8 cellular contexts compared by ENCODE assay signal in the genomic region with DNA sequence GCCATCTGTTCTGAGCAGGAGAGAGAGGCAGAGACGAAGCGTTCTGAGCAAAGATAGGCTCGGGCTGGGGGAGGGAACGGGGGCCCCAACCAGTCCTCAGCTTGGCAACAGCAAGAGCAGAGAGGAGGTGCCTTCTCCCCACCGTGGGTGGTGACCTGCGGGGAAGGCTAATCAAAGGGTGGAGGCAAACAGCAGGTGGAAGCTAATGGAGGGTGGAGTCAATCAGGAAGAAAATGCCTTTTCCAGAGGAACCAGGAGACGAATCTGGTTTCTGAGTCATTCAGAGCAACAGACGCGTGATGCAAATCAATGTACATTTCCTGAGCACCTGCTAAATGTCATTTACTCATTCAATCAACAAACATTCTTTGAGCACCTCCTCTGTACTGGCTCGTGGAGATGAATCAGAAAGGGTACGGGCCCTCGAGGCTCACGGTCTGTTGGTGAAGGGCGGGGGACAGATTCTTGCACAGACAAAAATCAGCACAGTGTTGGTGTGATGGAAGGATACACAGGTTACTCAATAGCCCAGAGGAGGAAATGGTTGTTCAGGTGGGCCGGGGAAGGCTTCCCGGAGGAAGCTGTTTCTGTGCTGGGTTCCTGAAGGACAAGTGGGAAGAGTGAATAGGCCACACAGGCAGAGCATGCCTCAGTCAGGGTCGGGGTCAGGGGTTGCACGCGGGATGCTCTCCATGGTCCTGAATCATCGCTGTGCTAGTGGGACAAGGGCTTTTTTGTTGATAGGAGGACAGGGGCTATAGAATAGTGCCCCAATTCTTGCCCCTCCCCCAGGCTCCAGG. TPM values are rescaled to one million over a fixed set of nuclear protein-coding genes. Genes with fewer than 3 reads are reported as not detected.
DNase-seq lines count a peak whose midpoint lies in the region; ATAC-seq, FAIRE-seq and TF ChIP-seq lines count a peak whose summit lies in the region.

No MANE protein-coding gene starts in this region.

- no peak overlapping the region for H3K4me3 Mint-ChIP-seq in activated CD8-positive, alpha-beta T cell treated with anti-CD3 and anti-CD28 coated beads for 36 hours

- peak; percentile 58 for ATAC-seq in activated CD8-positive, alpha-beta T cell treated with anti-CD3 and anti-CD28 coated beads for 36 hours
- no peak for ATAC-seq in HG03025 (IDR thresholded peaks at IDR 0.05; ENCODE audit: low FRiP score, unreplicated experiment)
- no peak for ATAC-seq in HG02678 (IDR thresholded peaks at IDR 0.05; ENCODE audit: unreplicated experiment)
- ATAC-seq in GM19455 (IDR thresholded peaks at IDR 0.05; ENCODE audit: unreplicated experiment), result no peak

- H3K4me1 Mint-ChIP-seq in activated CD8-positive, alpha-beta T cell treated with anti-CD3 and anti-CD28 coated beads for 36 hours (ENCODE audit: low read depth), result peaks cover 13% of the 10 kb centered on the region

- no peak overlapping the region for H3K9ac ChIP-seq in BLaER1 treated with 17β-estradiol and CSF1 and Interleukin-3, amounts not matched to agents 10 nM and 100 nM

- DNase-seq in HPDE6-E6E7 (ENCODE audit: extremely low spot score), result peak; percentile 48
- peak; percentile 37 for DNase-seq in activated CD8-positive, alpha-beta T cell treated with anti-CD3 and anti-CD28 coated beads for 36 hours
- DNase-seq in kidney epithelial cell (ENCODE audit: low read depth), result peak; percentile 88
- no peak for DNase-seq in GM12892 (ENCODE audit: insufficient read length)

- H3K36me3 Mint-ChIP-seq in activated CD8-positive, alpha-beta T cell treated with anti-CD3 and anti-CD28 coated beads for 36 hours (ENCODE audit: low read depth), result no peaks in the 10 kb centered on the region

- H3K9me3 Mint-ChIP-seq in activated CD8-positive, alpha-beta T cell treated with anti-CD3 and anti-CD28 coated beads for 36 hours, result no peaks in the 10 kb centered on the region

- peaks cover 0 to 12% (median 0%) of the 10 kb centered on the region in 11 experiments; a peak in 2 of 22 replicates for H3K27me3 ChIP-seq in BLaER1 treated with 17β-estradiol and CSF1 and Interleukin-3, amounts not matched to agents 10 nM and 100 nM
- no peaks in the 10 kb centered on the region for H3K27me3 ChIP-seq in kidney epithelial cell (ENCODE audit: control insufficient read depth, insufficient read depth, low read length)

- TF ChIP-seq CTCF in activated CD8-positive, alpha-beta T cell treated with anti-CD3 and anti-CD28 coated beads for 36 hours (IDR thresholded peaks at IDR 0.05), result no peak
- no peak for TF ChIP-seq CTCF in kidney epithelial cell (IDR thresholded peaks at IDR 0.05; ENCODE audit: insufficient read depth, low read length, poor library complexity, severe bottlenecking)

- no peaks in the 10 kb centered on the region for H3K9me3 ChIP-seq in BLaER1 treated with 17β-estradiol and CSF1 and Interleukin-3, amounts not matched to agents 10 nM and 100 nM (replicated peaks in 1 of 11)

- POLR2A ChIA-PET in activated CD8-positive, alpha-beta T cell treated with anti-CD3 and anti-CD28 coated beads for 36 hours (lab: Charles Lee), result interaction anchor here (0.6 to 1.6 kb wide), 4 partner anchors 8 to 320 kb away, joined by 3 to 4 read pairs (median 4); no protein-coding TSS in a partner anchor

- H3K4me1 ChIP-seq in BLaER1 treated with 17β-estradiol and CSF1 and Interleukin-3, amounts not matched to agents 10 nM and 100 nM, result peaks cover 39 to 59% (median 55%) of the 10 kb centered on the region in 10 experiments

- no peak for FAIRE-seq in GM12892 (lab: Jason Lieb, UNC)

- no peaks in the 10 kb centered on the region for H3K27me3 Mint-ChIP-seq in activated CD8-positive, alpha-beta T cell treated with anti-CD3 and anti-CD28 coated beads for 36 hours

- no peaks in the 10 kb centered on the region for H3K36me3 ChIP-seq in BLaER1 treated with 17β-estradiol and CSF1 and Interleukin-3, amounts not matched to agents 10 nM and 100 nM
- no peaks in the 10 kb centered on the region for H3K36me3 ChIP-seq in kidney epithelial cell (ENCODE audit: control insufficient read depth, insufficient read depth, low read length)

- H3K4me3 ChIP-seq in BLaER1 treated with 17β-estradiol and CSF1 and Interleukin-3, amounts not matched to agents 10 nM and 100 nM, result no peak overlapping the region
- H3K4me3 ChIP-seq in kidney epithelial cell (ENCODE audit: low read depth, low read length), result no peak overlapping the region

- H3K27ac Mint-ChIP-seq in activated CD8-positive, alpha-beta T cell treated with anti-CD3 and anti-CD28 coated beads for 36 hours, result no peak overlapping the region

- H4K20me1 ChIP-seq in BLaER1 treated with 17β-estradiol and CSF1 and Interleukin-3, amounts not matched to agents 10 nM and 100 nM, result peaks cover 0 to 23% (median 8%) of the 10 kb centered on the region in 11 experiments; a peak in 13 of 22 replicates

- no peak overlapping the region for H3K27ac ChIP-seq in BLaER1 treated with 17β-estradiol and CSF1 and Interleukin-3, amounts not matched to agents 10 nM and 100 nM

- intact Hi-C loops in activated CD8-positive, alpha-beta T cell treated with anti-CD3 and anti-CD28 coated beads for 36 hours (cut with micrococcal nuclease), result no loop called here

- CTCF ChIA-PET in activated CD8-positive, alpha-beta T cell treated with anti-CD3 and anti-CD28 coated beads for 36 hours (lab: Charles Lee), result interaction anchor here (1.3 kb wide), 1 partner anchor 17 kb away, joined by 3 read pairs; no protein-coding TSS in a partner anchor

- TF ChIP-seq POLR2A in GM12892 (IDR thresholded peaks at IDR 0.05; ENCODE audit: low read depth, low read length), result no peak

- H3K4me2 ChIP-seq in BLaER1 treated with 17β-estradiol and CSF1 and Interleukin-3, amounts not matched to agents 10 nM and 100 nM, result peak overlapping the region; percentile 30 to 74 (median 47); a peak in 20 of 22 replicates

RNA-seq across cellular contexts. Expression of a gene that starts 5.7 kb away (rescaled TPM):
- 1 to 10 TPM in 1 of 2 experiments, under 1 TPM in 1; 0.95 to 1.2 TPM for total RNA-seq in activated CD8-positive, alpha-beta T cell treated with anti-CD3 and anti-CD28 coated beads for 36 hours
- total RNA-seq in kidney epithelial cell, result 47.3 and 53.1 TPM in 2 replicates
- polyA plus RNA-seq in GM12892 (2012; ENCODE audit: missing spikeins), result 0.28 TPM

RNA-seq across cellular contexts. Expression of a gene that starts 59.2 kb away (rescaled TPM):
- 10 to 100 TPM; 24.7 to 25.7 TPM for total RNA-seq in activated CD8-positive, alpha-beta T cell treated with anti-CD3 and anti-CD28 coated beads for 36 hours
- 0.58 and 0.89 TPM in 2 replicates for total RNA-seq in kidney epithelial cell
- 0.11 TPM for polyA plus RNA-seq in GM12892 (2012; ENCODE audit: missing spikeins)

Comparison
In these comparisons a context has a peak if more than half of its experiments do, and no peak if none do; other contexts are left out.
1. RNA of a gene that starts 5.7 kb away (total RNA-seq): 47.3 to 53.1 TPM in kidney epithelial cell; 0.95 to 1.2 TPM in activated CD8-positive, alpha-beta T cell treated with anti-CD3 and anti-CD28 coated beads for 36 hours; every median in the first group is over 10 times any median in the second.
2. RNA of a gene that starts 59.2 kb away (total RNA-seq): 24.7 to 25.7 TPM in activated CD8-positive, alpha-beta T cell treated with anti-CD3 and anti-CD28 coated beads for 36 hours; 0.58 to 0.89 TPM in kidney epithelial cell; every median in the first group is over 10 times any median in the second.